In the genomic region with DNA sequence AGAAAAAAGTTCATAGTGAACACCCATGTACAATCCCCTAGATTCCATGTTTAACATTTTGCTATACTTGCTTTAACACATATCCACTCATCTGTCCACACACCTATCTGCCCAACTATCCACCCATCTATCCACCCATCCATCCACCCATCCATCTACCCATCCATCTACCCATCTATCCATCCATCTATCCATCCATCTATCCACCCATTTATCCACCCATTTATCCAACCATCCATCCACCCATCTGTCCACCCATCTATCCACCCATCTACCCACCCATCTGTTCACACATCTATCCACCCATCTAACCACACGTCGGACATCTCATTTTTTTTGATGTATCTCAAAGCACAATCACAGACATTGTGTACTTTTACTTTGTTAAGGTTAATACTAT, we compare ENCODE assay signal across 1 cellular context.
A peak's percentile ranks its signal among the peaks of the same experiment; 100 is the strongest.
TF ChIP-seq lines count a peak whose summit lies in the region.

No MANE protein-coding gene starts in this region.

TF ChIP-seq in K562, 482 proteins besides CTCF, POLR2A, EP300 and RAD21 (continued from another document):
- TF ChIP-seq ARID1B (IDR thresholded peaks at IDR 0.05) (peak; percentile 31; the same call in 1 of the 2 replicates), BCL6 (CRISPR knock-in tag; IDR thresholded peaks at IDR 0.05) (no peak), ZNF695 (CRISPR knock-in tag; IDR thresholded peaks at IDR 0.05) (no peak), ZNF398 (CRISPR knock-in tag; IDR thresholded peaks at IDR 0.05) (no peak), ZZZ3 (IDR thresholded peaks at IDR 0.05) (peak; percentile 60; the same call in 1 of the 2 replicates), C11orf30 (IDR thresholded peaks at IDR 0.05; ENCODE audit: low read depth) (no peak), EHMT2 (IDR thresholded peaks at IDR 0.05) (peak; percentile 54), ARID2 (IDR thresholded peaks at IDR 0.05) (0 out of 2 replicates have a peak, but pooled peaks have one; percentile 48), NUFIP1 (IDR thresholded peaks at IDR 0.05; ENCODE audit: partially characterized antibody) (no peak), THRB (CRISPR knock-in tag; conservative IDR thresholded peaks at IDR 0.05) (peak; percentile 53; the same call in 1 of the 2 replicates), KDM1A (IDR thresholded peaks at IDR 0.05) (peak; percentile 39 to 48; a peak in 2 of 4 replicates), CREBBP (IDR thresholded peaks at IDR 0.05; ENCODE audit: low read depth, low read length) (peak; percentile 74), MLLT1 (IDR thresholded peaks at IDR 0.05) (peak in 1 of 2 experiments; percentile 46; a peak in 1 of 4 replicates)
- TF ChIP-seq, protein P1, sequence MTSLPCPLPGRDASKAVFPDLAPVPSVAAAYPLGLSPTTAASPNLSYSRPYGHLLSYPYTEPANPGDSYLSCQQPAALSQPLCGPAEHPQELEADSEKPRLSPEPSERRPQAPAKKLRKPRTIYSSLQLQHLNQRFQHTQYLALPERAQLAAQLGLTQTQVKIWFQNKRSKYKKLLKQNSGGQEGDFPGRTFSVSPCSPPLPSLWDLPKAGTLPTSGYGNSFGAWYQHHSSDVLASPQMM (CRISPR knock-in tag; IDR thresholded peaks at IDR 0.05) = no peak
